In genomic region chr9:81868145-81868544, GRCh38 we compare ENCODE assay signal across 20 cellular contexts.
A peak's percentile ranks its signal among the peaks of the same experiment; 100 is the strongest.
DNase-seq lines count a peak whose midpoint lies in the region; ATAC-seq, FAIRE-seq and TF ChIP-seq lines count a peak whose summit lies in the region.
"Had no signal": no experiment of that assay in that cellular context is flagged by ENCODE, and none has a peak within 500 bp of the region (broad histone marks: within the 10 kb centered on the region; RNA-seq: fewer than 3 reads in every experiment).

No MANE protein-coding gene starts in this region.

- no peak for ATAC-seq in HG03135 (IDR thresholded peaks at IDR 0.05; ENCODE audit: unreplicated experiment)
- ATAC-seq in stimulated activated naive CD8-positive, alpha-beta T cell treated with anti-CD3 and anti-CD28 coated beads, Interleukin-15, amount 100 ng/mL, for 72 hours, result no peak
- ATAC-seq: A549 had no signal

- H3K27ac Mint-ChIP-seq in stimulated activated naive CD8-positive, alpha-beta T cell treated with anti-CD3 and anti-CD28 coated beads, Interleukin-15, amount 100 ng/mL, for 72 hours, result no peak overlapping the region
- H3K27ac Mint-ChIP-seq: CD14-positive monocyte had no signal

- TF ChIP-seq CTCF in astrocyte of the cerebellum (IDR thresholded peaks at IDR 0.05; ENCODE audit: low read depth, low read length, missing control alignments), result no peak
- no peak for TF ChIP-seq CTCF in fibroblast of the aortic adventitia (IDR thresholded peaks at IDR 0.05; ENCODE audit: insufficient read depth, low read length)

- H3K4me3 ChIP-seq in astrocyte of the cerebellum (ENCODE audit: low read depth, low read length), result no peak overlapping the region
- no peak overlapping the region for H3K4me3 ChIP-seq in fibroblast of the aortic adventitia (ENCODE audit: low read depth, low read length)
- H3K4me3 ChIP-seq: A549, GM23248, SJCRH30 had no signal

- DNase-seq in Daoy (ENCODE audit: low read depth) (peak; percentile 11), LHCN-M2 (ENCODE audit: low read depth) (peak; percentile 22), astrocyte of the cerebellum (ENCODE audit: low read depth) (peak; percentile 27), fibroblast of the aortic adventitia (ENCODE audit: low read depth) (peak; percentile 47), GM12891 (ENCODE audit: insufficient read length, low spot score) (no peak), pons (ENCODE audit: low spot score) (no peak)
- DNase-seq in stimulated activated naive CD8-positive, alpha-beta T cell treated with anti-CD3 and anti-CD28 coated beads, Interleukin-15, amount 100 ng/mL, for 72 hours, result no peak
- DNase-seq: AML-193, Caco-2, DMS53, GM23248, MM.1S, NCI-H1092 treated with DMSO at 0.1 percent for 48 hours, NCI-H1694, NCI-H226, NCI-H526 treated with DMSO at 0.1 percent for 48 hours, SJCRH30 had no signal

- no peaks in the 10 kb centered on the region for H3K27me3 Mint-ChIP-seq in stimulated activated naive CD8-positive, alpha-beta T cell treated with anti-CD3 and anti-CD28 coated beads, Interleukin-15, amount 100 ng/mL, for 72 hours

- no peaks in the 10 kb centered on the region for H3K4me1 Mint-ChIP-seq in stimulated activated naive CD8-positive, alpha-beta T cell treated with anti-CD3 and anti-CD28 coated beads, Interleukin-15, amount 100 ng/mL, for 72 hours
- H3K4me1 Mint-ChIP-seq: CD14-positive monocyte had no signal

- no peak for TF ChIP-seq POLR2A in GM12891 (IDR thresholded peaks at IDR 0.05; ENCODE audit: low read depth, low read length)

- in situ Hi-C loops in astrocyte of the cerebellum (cut with HindIII; ENCODE audit: low sequenced_read_pairs), result no loop called here

- peaks cover 0 to 6% of the 10 kb centered on the region in 2 donors for H3K9me3 Mint-ChIP-seq in stimulated activated naive CD8-positive, alpha-beta T cell treated with anti-CD3 and anti-CD28 coated beads, Interleukin-15, amount 100 ng/mL, for 72 hours

- FAIRE-seq in GM12891 (lab: Jason Lieb, UNC), result no peak
- FAIRE-seq: A549 had no signal

- H3K4me3 Mint-ChIP-seq in stimulated activated naive CD8-positive, alpha-beta T cell treated with anti-CD3 and anti-CD28 coated beads, Interleukin-15, amount 100 ng/mL, for 72 hours, result no peak overlapping the region
- H3K4me3 Mint-ChIP-seq: CD14-positive monocyte had no signal

TF ChIP-seq in GM12891, 5 proteins besides CTCF, POLR2A, EP300 and RAD21:
- TF ChIP-seq POLR2AphosphoS5 (IDR thresholded peaks at IDR 0.05; ENCODE audit: low read depth, low read length), result no peak
- no peak for TF ChIP-seq TAF1 (IDR thresholded peaks at IDR 0.05; ENCODE audit: low read depth, low read length)
- TF ChIP-seq POU2F2 (IDR thresholded peaks at IDR 0.05; ENCODE audit: low read depth, low read length), result no peak
- TF ChIP-seq SPI1 (IDR thresholded peaks at IDR 0.05; ENCODE audit: low read depth, low read length), result no peak
- TF ChIP-seq PAX5 (IDR thresholded peaks at IDR 0.05; ENCODE audit: insufficient read depth, low read length, severe bottlenecking), result no peak

Comparison
In these comparisons a context has a peak if more than half of its experiments do, and no peak if none do; other contexts are left out.
1. DNase-seq: peak in Daoy (single experiment), LHCN-M2 (single experiment), astrocyte of the cerebellum (single experiment) and fibroblast of the aortic adventitia (single experiment); none in GM12891 (single experiment), pons (single experiment) and stimulated activated naive CD8-positive, alpha-beta T cell treated with anti-CD3 and anti-CD28 coated beads, Interleukin-15, amount 100 ng/mL, for 72 hours (0 of 2).